Comparison of ENCODE assay signal across 8 cellular contexts in genomic region chr9:94681508-94681907, GRCh38. TPM values are rescaled to one million over a fixed set of nuclear protein-coding genes. Genes with fewer than 3 reads are reported as not detected.
A peak's percentile ranks its signal among the peaks of the same experiment; 100 is the strongest.
DNase-seq lines count a peak whose midpoint lies in the region; ATAC-seq and TF ChIP-seq lines count a peak whose summit lies in the region.

No MANE protein-coding gene starts in this region.

- no peaks in the 10 kb centered on the region for H3K36me3 Mint-ChIP-seq in activated T-helper 1 cell treated with anti-CD3 and anti-CD28 coated beads, Interleukin-12 subunit alpha, Interleukin-12 subunit beta, Interleukin-2, Interleukin-4 antibody, amounts not matched to agents 30 ng/mL and 10 ng/mL and 1 ng/mL, durations not matched to agents 14 hours and 24 hours and 36 hours (ENCODE audit: low read depth)
- H3K36me3 Mint-ChIP-seq in nephron progenitor cell (ENCODE audit: low read depth): no peaks in the 10 kb centered on the region

- no peaks in the 10 kb centered on the region for H3K9me3 ChIP-seq in Peyer's patch

- peak in 4 of 6 experiments; percentile 73 to 88 (median 79) for TF ChIP-seq CTCF in Peyer's patch (IDR thresholded peaks at IDR 0.05)
- peak; percentile 82 for TF ChIP-seq CTCF in fibroblast of pulmonary artery (IDR thresholded peaks at IDR 0.05; ENCODE audit: low read length, missing control alignments)
- peak; percentile 58 for TF ChIP-seq CTCF in nephron progenitor cell (IDR thresholded peaks at IDR 0.05)

- H3K4me1 Mint-ChIP-seq in activated T-helper 1 cell treated with anti-CD3 and anti-CD28 coated beads, Interleukin-12 subunit alpha, Interleukin-12 subunit beta, Interleukin-2, Interleukin-4 antibody, amounts not matched to agents 30 ng/mL and 10 ng/mL and 1 ng/mL, durations not matched to agents 14 hours and 24 hours and 36 hours (ENCODE audit: low read depth): no peaks in the 10 kb centered on the region
- peaks cover 6% of the 10 kb centered on the region for H3K4me1 Mint-ChIP-seq in nephron progenitor cell

- no peak overlapping the region for H3K27ac Mint-ChIP-seq in activated T-helper 1 cell treated with anti-CD3 and anti-CD28 coated beads, Interleukin-12 subunit alpha, Interleukin-12 subunit beta, Interleukin-2, Interleukin-4 antibody, amounts not matched to agents 30 ng/mL and 10 ng/mL and 1 ng/mL, durations not matched to agents 14 hours and 24 hours and 36 hours
- H3K27ac Mint-ChIP-seq in nephron progenitor cell: peak overlapping the region; percentile 9

- TF ChIP-seq POLR2A in Peyer's patch (IDR thresholded peaks at IDR 0.05): no peak

- DNase-seq in GM04503 (ENCODE audit: low read depth) (peak; percentile 45), HuH-7.5 (ENCODE audit: low spot score) (peak; percentile 62), Peyer's patch (peak; percentile 61 to 85 (median 61)), fibroblast of pulmonary artery (ENCODE audit: low read depth) (peak; percentile 85), nephron progenitor cell (peak; percentile 58), mesenteric fat pad (ENCODE audit: low spot score) (no peak)
- DNase-seq in activated T-helper 1 cell treated with anti-CD3 and anti-CD28 coated beads, Interleukin-12 subunit alpha, Interleukin-12 subunit beta, Interleukin-2, Interleukin-4 antibody, amounts not matched to agents 30 ng/mL and 10 ng/mL and 1 ng/mL, durations not matched to agents 14 hours and 24 hours and 36 hours (ENCODE audit: low spot score): peak; percentile 43
- DNase-seq in stimulated activated naive CD8-positive, alpha-beta T cell treated with anti-CD3 and anti-CD28 coated beads, Interleukin-15, Interleukin-2, amounts not matched to agents 100 U/mL and 50 U/mL, for 24 hours: peak; percentile 53

- H3K4me3 ChIP-seq in Peyer's patch: no peak overlapping the region
- H3K4me3 ChIP-seq in fibroblast of pulmonary artery (replicated peaks; ENCODE audit: low read depth, low read length): no peak overlapping the region

- peaks cover 27% of the 10 kb centered on the region for H3K27me3 Mint-ChIP-seq in activated T-helper 1 cell treated with anti-CD3 and anti-CD28 coated beads, Interleukin-12 subunit alpha, Interleukin-12 subunit beta, Interleukin-2, Interleukin-4 antibody, amounts not matched to agents 30 ng/mL and 10 ng/mL and 1 ng/mL, durations not matched to agents 14 hours and 24 hours and 36 hours (ENCODE audit: insufficient read depth)
- peaks cover 6% of the 10 kb centered on the region for H3K27me3 Mint-ChIP-seq in nephron progenitor cell (ENCODE audit: low read depth, poor library complexity)

- H3K27ac ChIP-seq in Peyer's patch: no peak overlapping the region

- intact Hi-C loops in activated T-helper 1 cell treated with anti-CD3 and anti-CD28 coated beads, Interleukin-12 subunit alpha, Interleukin-12 subunit beta, Interleukin-2, Interleukin-4 antibody, amounts not matched to agents 30 ng/mL and 10 ng/mL and 1 ng/mL, durations not matched to agents 14 hours and 24 hours and 36 hours (cut with micrococcal nuclease): loop anchor here (1.0 to 10.0 kb wide), 6 partner anchors 103 to 1533 kb away; no protein-coding TSS in a partner anchor

- H3K4me3 Mint-ChIP-seq in activated T-helper 1 cell treated with anti-CD3 and anti-CD28 coated beads, Interleukin-12 subunit alpha, Interleukin-12 subunit beta, Interleukin-2, Interleukin-4 antibody, amounts not matched to agents 30 ng/mL and 10 ng/mL and 1 ng/mL, durations not matched to agents 14 hours and 24 hours and 36 hours: no peak overlapping the region
- H3K4me3 Mint-ChIP-seq in nephron progenitor cell: no peak overlapping the region

- ATAC-seq in stimulated activated naive CD8-positive, alpha-beta T cell treated with anti-CD3 and anti-CD28 coated beads, Interleukin-15, Interleukin-2, amounts not matched to agents 100 U/mL and 50 U/mL, for 24 hours: peak; percentile 91

- no peaks in the 10 kb centered on the region for H3K4me1 ChIP-seq in Peyer's patch

- H3K27me3 ChIP-seq in Peyer's patch: no peaks in the 10 kb centered on the region

- H3K9me3 Mint-ChIP-seq in activated T-helper 1 cell treated with anti-CD3 and anti-CD28 coated beads, Interleukin-12 subunit alpha, Interleukin-12 subunit beta, Interleukin-2, Interleukin-4 antibody, amounts not matched to agents 30 ng/mL and 10 ng/mL and 1 ng/mL, durations not matched to agents 14 hours and 24 hours and 36 hours: no peaks in the 10 kb centered on the region
- no peaks in the 10 kb centered on the region for H3K9me3 Mint-ChIP-seq in nephron progenitor cell

- no peaks in the 10 kb centered on the region for H3K36me3 ChIP-seq in Peyer's patch

RNA-seq across cellular contexts. Expression of gene FBP1, which starts 42.2 kb away (rescaled TPM):
- total RNA-seq in Peyer's patch (100 to 1,000 TPM in 3 of 4 donors, 10 to 100 TPM in 1; 56.1 to 454 (median 413) TPM), mesenteric fat pad (14.5 TPM)
- total RNA-seq in activated T-helper 1 cell treated with anti-CD3 and anti-CD28 coated beads, Interleukin-12 subunit alpha, Interleukin-12 subunit beta, Interleukin-2, Interleukin-4 antibody, amounts not matched to agents 30 ng/mL and 10 ng/mL and 1 ng/mL, durations not matched to agents 14 hours and 24 hours and 36 hours: 0.39 TPM in 1 of 2 replicates, not detected in the other

RNA-seq across cellular contexts. Expression of gene AOPEP, which starts 45.0 kb away (rescaled TPM):
- total RNA-seq in Peyer's patch (100 to 1,000 TPM in 3 of 4 donors, 10 to 100 TPM in 1; 83.5 to 272 (median 117) TPM), mesenteric fat pad (28.7 TPM)
- 20.5 and 22.5 TPM in 2 replicates for total RNA-seq in activated T-helper 1 cell treated with anti-CD3 and anti-CD28 coated beads, Interleukin-12 subunit alpha, Interleukin-12 subunit beta, Interleukin-2, Interleukin-4 antibody, amounts not matched to agents 30 ng/mL and 10 ng/mL and 1 ng/mL, durations not matched to agents 14 hours and 24 hours and 36 hours

Comparison
In these comparisons a context has a peak if more than half of its experiments do, and no peak if none do; other contexts are left out.
1. RNA of gene FBP1, which starts 42.2 kb away (total RNA-seq): 56.1 to 454 TPM in Peyer's patch and 14.5 TPM in mesenteric fat pad (single experiment); 0.39 TPM in activated T-helper 1 cell treated with anti-CD3 and anti-CD28 coated beads, Interleukin-12 subunit alpha, Interleukin-12 subunit beta, Interleukin-2, Interleukin-4 antibody, amounts not matched to agents 30 ng/mL and 10 ng/mL and 1 ng/mL, durations not matched to agents 14 hours and 24 hours and 36 hours; every median in the first group is over 10 times any median in the second.
2. Peak in every context shown above with its lines, with median percentiles within 50 percentile points of each other: CTCF ChIP-seq.